ENCODE assay signal across 1 cellular context in genomic region chr21:6154524-6155320, GRCh38.
TF ChIP-seq lines count a peak whose summit lies in the region.

No MANE protein-coding gene starts in this region.

TF ChIP-seq in HepG2, 621 proteins besides CTCF, POLR2A, EP300 and RAD21 (continued from another document):
- TF ChIP-seq, protein P1, sequence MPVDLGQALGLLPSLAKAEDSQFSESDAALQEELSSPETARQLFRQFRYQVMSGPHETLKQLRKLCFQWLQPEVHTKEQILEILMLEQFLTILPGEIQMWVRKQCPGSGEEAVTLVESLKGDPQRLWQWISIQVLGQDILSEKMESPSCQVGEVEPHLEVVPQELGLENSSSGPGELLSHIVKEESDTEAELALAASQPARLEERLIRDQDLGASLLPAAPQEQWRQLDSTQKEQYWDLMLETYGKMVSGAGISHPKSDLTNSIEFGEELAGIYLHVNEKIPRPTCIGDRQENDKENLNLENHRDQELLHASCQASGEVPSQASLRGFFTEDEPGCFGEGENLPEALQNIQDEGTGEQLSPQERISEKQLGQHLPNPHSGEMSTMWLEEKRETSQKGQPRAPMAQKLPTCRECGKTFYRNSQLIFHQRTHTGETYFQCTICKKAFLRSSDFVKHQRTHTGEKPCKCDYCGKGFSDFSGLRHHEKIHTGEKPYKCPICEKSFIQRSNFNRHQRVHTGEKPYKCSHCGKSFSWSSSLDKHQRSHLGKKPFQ (CRISPR knock-in tag; IDR thresholded peaks at IDR 0.05; ENCODE audit: insufficient replicate concordance): peak; percentile 52
